In the genomic region with DNA sequence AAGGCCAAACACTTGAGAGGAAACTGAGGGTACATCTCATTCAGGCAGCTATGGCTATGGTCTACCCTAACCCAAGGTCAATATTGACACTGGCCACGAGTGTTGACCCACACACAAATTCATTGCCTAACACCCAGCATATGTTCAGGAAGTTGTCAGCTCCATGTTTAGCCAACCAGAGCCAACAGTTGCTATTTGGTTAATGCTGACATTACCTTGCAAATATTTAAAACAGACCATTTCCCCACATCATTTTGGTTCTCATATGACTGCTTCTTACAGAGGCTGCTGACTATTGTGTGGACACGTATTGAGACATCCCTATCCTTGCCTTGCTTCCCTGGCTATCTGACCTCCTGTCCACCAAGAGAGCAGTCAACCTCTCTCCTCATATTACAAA, we compare ENCODE assay signal across 1 cellular context.
TF ChIP-seq lines count a peak whose summit lies in the region.

No MANE protein-coding gene starts in this region.

TF ChIP-seq in HepG2, 621 proteins besides CTCF, POLR2A, EP300 and RAD21 (continued from another document and continues in another):
- TF ChIP-seq, protein P1, sequence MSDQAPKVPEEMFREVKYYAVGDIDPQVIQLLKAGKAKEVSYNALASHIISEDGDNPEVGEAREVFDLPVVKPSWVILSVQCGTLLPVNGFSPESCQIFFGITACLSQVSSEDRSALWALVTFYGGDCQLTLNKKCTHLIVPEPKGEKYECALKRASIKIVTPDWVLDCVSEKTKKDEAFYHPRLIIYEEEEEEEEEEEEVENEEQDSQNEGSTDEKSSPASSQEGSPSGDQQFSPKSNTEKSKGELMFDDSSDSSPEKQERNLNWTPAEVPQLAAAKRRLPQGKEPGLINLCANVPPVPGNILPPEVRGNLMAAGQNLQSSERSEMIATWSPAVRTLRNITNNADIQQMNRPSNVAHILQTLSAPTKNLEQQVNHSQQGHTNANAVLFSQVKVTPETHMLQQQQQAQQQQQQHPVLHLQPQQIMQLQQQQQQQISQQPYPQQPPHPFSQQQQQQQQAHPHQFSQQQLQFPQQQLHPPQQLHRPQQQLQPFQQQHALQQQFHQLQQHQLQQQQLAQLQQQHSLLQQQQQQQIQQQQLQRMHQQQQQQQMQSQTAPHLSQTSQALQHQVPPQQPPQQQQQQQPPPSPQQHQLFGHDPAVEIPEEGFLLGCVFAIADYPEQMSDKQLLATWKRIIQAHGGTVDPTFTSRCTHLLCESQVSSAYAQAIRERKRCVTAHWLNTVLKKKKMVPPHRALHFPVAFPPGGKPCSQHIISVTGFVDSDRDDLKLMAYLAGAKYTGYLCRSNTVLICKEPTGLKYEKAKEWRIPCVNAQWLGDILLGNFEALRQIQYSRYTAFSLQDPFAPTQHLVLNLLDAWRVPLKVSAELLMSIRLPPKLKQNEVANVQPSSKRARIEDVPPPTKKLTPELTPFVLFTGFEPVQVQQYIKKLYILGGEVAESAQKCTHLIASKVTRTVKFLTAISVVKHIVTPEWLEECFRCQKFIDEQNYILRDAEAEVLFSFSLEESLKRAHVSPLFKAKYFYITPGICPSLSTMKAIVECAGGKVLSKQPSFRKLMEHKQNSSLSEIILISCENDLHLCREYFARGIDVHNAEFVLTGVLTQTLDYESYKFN (CRISPR knock-in tag; conservative IDR thresholded peaks at IDR 0.05) = peak; percentile 69
- no peak for TF ChIP-seq LCORL (IDR thresholded peaks at IDR 0.05)
- no peak for TF ChIP-seq LCORL (CRISPR knock-in tag; IDR thresholded peaks at IDR 0.05)
- TF ChIP-seq NFE2 (CRISPR knock-in tag; IDR thresholded peaks at IDR 0.05) = no peak
- TF ChIP-seq KDM5A (IDR thresholded peaks at IDR 0.05; ENCODE audit: borderline replicate concordance, low read length) = no peak
- no peak for TF ChIP-seq ZNF232 (CRISPR knock-in tag; IDR thresholded peaks at IDR 0.05; ENCODE audit: borderline replicate concordance)
- TF ChIP-seq FOXP1 (IDR thresholded peaks at IDR 0.05) = no peak
- peak; percentile 46; the same call in 1 of the 2 replicates for TF ChIP-seq FOXP1 (CRISPR knock-in tag; IDR thresholded peaks at IDR 0.05)
- TF ChIP-seq ELF1 (CRISPR knock-in tag; IDR thresholded peaks at IDR 0.05) = 0 out of 2 replicates have a peak, but pooled peaks have one; percentile 15
- no peak for TF ChIP-seq NFKBIZ (CRISPR knock-in tag; IDR thresholded peaks at IDR 0.05)
- TF ChIP-seq, protein P2, sequence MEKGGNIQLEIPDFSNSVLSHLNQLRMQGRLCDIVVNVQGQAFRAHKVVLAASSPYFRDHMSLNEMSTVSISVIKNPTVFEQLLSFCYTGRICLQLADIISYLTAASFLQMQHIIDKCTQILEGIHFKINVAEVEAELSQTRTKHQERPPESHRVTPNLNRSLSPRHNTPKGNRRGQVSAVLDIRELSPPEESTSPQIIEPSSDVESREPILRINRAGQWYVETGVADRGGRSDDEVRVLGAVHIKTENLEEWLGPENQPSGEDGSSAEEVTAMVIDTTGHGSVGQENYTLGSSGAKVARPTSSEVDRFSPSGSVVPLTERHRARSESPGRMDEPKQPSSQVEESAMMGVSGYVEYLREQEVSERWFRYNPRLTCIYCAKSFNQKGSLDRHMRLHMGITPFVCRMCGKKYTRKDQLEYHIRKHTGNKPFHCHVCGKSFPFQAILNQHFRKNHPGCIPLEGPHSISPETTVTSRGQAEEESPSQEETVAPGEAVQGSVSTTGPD (CRISPR knock-in tag; IDR thresholded peaks at IDR 0.05) = peak; percentile 92
- no peak for TF ChIP-seq HMGA1 (CRISPR knock-in tag; conservative IDR thresholded peaks at IDR 0.05)
- TF ChIP-seq ZNF83 (CRISPR knock-in tag; IDR thresholded peaks at IDR 0.05; ENCODE audit: borderline replicate concordance) = no peak
- no peak for TF ChIP-seq ZFX (CRISPR knock-in tag; IDR thresholded peaks at IDR 0.05; ENCODE audit: low read depth)
- 0 out of 2 replicates have a peak, but pooled peaks have one; percentile 24 for TF ChIP-seq HDAC2 (CRISPR knock-in tag; IDR thresholded peaks at IDR 0.05)
- TF ChIP-seq SMAD3 (CRISPR knock-in tag; IDR thresholded peaks at IDR 0.05) = 0 out of 2 replicates have a peak, but pooled peaks have one; percentile 32
- TF ChIP-seq DMAP1 (CRISPR knock-in tag; IDR thresholded peaks at IDR 0.05) = no peak
- TF ChIP-seq, protein P3, sequence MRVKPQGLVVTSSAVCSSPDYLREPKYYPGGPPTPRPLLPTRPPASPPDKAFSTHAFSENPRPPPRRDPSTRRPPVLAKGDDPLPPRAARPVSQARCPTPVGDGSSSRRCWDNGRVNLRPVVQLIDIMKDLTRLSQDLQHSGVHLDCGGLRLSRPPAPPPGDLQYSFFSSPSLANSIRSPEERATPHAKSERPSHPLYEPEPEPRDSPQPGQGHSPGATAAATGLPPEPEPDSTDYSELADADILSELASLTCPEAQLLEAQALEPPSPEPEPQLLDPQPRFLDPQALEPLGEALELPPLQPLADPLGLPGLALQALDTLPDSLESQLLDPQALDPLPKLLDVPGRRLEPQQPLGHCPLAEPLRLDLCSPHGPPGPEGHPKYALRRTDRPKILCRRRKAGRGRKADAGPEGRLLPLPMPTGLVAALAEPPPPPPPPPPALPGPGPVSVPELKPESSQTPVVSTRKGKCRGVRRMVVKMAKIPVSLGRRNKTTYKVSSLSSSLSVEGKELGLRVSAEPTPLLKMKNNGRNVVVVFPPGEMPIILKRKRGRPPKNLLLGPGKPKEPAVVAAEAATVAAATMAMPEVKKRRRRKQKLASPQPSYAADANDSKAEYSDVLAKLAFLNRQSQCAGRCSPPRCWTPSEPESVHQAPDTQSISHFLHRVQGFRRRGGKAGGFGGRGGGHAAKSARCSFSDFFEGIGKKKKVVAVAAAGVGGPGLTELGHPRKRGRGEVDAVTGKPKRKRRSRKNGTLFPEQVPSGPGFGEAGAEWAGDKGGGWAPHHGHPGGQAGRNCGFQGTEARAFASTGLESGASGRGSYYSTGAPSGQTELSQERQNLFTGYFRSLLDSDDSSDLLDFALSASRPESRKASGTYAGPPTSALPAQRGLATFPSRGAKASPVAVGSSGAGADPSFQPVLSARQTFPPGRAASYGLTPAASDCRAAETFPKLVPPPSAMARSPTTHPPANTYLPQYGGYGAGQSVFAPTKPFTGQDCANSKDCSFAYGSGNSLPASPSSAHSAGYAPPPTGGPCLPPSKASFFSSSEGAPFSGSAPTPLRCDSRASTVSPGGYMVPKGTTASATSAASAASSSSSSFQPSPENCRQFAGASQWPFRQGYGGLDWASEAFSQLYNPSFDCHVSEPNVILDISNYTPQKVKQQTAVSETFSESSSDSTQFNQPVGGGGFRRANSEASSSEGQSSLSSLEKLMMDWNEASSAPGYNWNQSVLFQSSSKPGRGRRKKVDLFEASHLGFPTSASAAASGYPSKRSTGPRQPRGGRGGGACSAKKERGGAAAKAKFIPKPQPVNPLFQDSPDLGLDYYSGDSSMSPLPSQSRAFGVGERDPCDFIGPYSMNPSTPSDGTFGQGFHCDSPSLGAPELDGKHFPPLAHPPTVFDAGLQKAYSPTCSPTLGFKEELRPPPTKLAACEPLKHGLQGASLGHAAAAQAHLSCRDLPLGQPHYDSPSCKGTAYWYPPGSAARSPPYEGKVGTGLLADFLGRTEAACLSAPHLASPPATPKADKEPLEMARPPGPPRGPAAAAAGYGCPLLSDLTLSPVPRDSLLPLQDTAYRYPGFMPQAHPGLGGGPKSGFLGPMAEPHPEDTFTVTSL (CRISPR knock-in tag; IDR thresholded peaks at IDR 0.05; ENCODE audit: borderline replicate concordance) = peak; percentile 54
- TF ChIP-seq, protein P4, sequence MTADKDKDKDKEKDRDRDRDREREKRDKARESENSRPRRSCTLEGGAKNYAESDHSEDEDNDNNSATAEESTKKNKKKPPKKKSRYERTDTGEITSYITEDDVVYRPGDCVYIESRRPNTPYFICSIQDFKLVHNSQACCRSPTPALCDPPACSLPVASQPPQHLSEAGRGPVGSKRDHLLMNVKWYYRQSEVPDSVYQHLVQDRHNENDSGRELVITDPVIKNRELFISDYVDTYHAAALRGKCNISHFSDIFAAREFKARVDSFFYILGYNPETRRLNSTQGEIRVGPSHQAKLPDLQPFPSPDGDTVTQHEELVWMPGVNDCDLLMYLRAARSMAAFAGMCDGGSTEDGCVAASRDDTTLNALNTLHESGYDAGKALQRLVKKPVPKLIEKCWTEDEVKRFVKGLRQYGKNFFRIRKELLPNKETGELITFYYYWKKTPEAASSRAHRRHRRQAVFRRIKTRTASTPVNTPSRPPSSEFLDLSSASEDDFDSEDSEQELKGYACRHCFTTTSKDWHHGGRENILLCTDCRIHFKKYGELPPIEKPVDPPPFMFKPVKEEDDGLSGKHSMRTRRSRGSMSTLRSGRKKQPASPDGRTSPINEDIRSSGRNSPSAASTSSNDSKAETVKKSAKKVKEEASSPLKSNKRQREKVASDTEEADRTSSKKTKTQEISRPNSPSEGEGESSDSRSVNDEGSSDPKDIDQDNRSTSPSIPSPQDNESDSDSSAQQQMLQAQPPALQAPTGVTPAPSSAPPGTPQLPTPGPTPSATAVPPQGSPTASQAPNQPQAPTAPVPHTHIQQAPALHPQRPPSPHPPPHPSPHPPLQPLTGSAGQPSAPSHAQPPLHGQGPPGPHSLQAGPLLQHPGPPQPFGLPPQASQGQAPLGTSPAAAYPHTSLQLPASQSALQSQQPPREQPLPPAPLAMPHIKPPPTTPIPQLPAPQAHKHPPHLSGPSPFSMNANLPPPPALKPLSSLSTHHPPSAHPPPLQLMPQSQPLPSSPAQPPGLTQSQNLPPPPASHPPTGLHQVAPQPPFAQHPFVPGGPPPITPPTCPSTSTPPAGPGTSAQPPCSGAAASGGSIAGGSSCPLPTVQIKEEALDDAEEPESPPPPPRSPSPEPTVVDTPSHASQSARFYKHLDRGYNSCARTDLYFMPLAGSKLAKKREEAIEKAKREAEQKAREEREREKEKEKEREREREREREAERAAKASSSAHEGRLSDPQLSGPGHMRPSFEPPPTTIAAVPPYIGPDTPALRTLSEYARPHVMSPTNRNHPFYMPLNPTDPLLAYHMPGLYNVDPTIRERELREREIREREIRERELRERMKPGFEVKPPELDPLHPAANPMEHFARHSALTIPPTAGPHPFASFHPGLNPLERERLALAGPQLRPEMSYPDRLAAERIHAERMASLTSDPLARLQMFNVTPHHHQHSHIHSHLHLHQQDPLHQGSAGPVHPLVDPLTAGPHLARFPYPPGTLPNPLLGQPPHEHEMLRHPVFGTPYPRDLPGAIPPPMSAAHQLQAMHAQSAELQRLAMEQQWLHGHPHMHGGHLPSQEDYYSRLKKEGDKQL (CRISPR knock-in tag; IDR thresholded peaks at IDR 0.05; ENCODE audit: low read depth) = peak; percentile 47; the same call in 1 of the 2 replicates
- no peak for TF ChIP-seq SIX1 (CRISPR knock-in tag; IDR thresholded peaks at IDR 0.05; ENCODE audit: borderline replicate concordance)
- TF ChIP-seq HNF4A (CRISPR knock-in tag; IDR thresholded peaks at IDR 0.05) = peak; percentile 15; the same call in 1 of the 2 replicates
- 0 out of 2 replicates have a peak, but pooled peaks have one; percentile 29 for TF ChIP-seq ZNF317 (CRISPR knock-in tag; IDR thresholded peaks at IDR 0.05)
- TF ChIP-seq, protein P5, sequence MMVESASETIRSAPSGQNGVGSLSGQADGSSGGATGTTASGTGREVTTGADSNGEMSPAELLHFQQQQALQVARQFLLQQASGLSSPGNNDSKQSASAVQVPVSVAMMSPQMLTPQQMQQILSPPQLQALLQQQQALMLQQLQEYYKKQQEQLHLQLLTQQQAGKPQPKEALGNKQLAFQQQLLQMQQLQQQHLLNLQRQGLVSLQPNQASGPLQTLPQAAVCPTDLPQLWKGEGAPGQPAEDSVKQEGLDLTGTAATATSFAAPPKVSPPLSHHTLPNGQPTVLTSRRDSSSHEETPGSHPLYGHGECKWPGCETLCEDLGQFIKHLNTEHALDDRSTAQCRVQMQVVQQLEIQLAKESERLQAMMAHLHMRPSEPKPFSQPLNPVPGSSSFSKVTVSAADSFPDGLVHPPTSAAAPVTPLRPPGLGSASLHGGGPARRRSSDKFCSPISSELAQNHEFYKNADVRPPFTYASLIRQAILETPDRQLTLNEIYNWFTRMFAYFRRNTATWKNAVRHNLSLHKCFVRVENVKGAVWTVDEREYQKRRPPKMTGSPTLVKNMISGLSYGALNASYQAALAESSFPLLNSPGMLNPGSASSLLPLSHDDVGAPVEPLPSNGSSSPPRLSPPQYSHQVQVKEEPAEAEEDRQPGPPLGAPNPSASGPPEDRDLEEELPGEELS (CRISPR knock-in tag; IDR thresholded peaks at IDR 0.05) = peak; percentile 59; the same call in 1 of the 2 replicates
- TF ChIP-seq FOXA1 (IDR thresholded peaks at IDR 0.05) = peak; percentile 44; the same call in 1 of the 2 replicates
- peak; percentile 95 for TF ChIP-seq FOXA1 (CRISPR knock-in tag; IDR thresholded peaks at IDR 0.05)
- peak; percentile 67; the same call in 1 of the 2 replicates for TF ChIP-seq GABPB1 (CRISPR knock-in tag; IDR thresholded peaks at IDR 0.05)
- peak; percentile 44; the same call in 1 of the 2 replicates for TF ChIP-seq NCOA2 (CRISPR knock-in tag; IDR thresholded peaks at IDR 0.05)
- TF ChIP-seq, protein P6, sequence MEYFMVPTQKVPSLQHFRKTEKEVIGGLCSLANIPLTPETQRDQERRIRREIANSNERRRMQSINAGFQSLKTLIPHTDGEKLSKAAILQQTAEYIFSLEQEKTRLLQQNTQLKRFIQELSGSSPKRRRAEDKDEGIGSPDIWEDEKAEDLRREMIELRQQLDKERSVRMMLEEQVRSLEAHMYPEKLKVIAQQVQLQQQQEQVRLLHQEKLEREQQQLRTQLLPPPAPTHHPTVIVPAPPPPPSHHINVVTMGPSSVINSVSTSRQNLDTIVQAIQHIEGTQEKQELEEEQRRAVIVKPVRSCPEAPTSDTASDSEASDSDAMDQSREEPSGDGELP (IDR thresholded peaks at IDR 0.05; ENCODE audit: borderline replicate concordance, low read depth) = peak; percentile 47; the same call in 1 of the 2 replicates
- peak; percentile 50; the same call in 1 of the 2 replicates for TF ChIP-seq HDAC1 (CRISPR knock-in tag; IDR thresholded peaks at IDR 0.05)
- TF ChIP-seq ZNF331 (CRISPR knock-in tag; IDR thresholded peaks at IDR 0.05) = peak; percentile 57; the same call in 1 of the 2 replicates
- TF ChIP-seq, protein P7, sequence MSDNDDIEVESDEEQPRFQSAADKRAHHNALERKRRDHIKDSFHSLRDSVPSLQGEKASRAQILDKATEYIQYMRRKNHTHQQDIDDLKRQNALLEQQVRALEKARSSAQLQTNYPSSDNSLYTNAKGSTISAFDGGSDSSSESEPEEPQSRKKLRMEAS (IDR thresholded peaks at IDR 0.05) = peak; percentile 63
- TF ChIP-seq MXI1 (IDR thresholded peaks at IDR 0.05; ENCODE audit: borderline replicate concordance, low read depth, low read length) = 0 out of 3 replicates have a peak, but pooled peaks have one; percentile 25
